Comparison of ENCODE assay signal across 15 cellular contexts in the genomic region with DNA sequence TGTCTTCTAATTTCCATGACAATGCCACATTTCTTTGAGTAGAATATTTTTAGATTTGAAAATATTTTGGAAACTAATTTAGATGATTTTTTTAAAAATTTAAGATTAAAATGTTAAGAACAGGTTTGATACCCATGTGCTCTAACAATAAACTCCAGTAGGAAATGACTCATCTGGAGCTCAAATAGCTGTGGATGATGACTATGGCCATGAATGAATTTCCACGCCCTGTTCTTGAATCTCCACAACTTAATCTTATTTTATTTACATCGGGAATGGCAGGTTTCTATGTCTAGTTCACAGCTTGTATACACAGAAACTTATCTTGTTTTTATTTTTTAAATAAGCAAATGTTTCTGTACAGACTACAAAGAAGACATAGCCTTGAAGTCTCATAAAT.
DNase-seq lines count a peak whose midpoint lies in the region; ATAC-seq lines count a peak whose summit lies in the region.
"Had no signal": no experiment of that assay in that cellular context is flagged by ENCODE, and none has a peak within 500 bp of the region (broad histone marks: within the 10 kb centered on the region; RNA-seq: fewer than 3 reads in every experiment).

No MANE protein-coding gene starts in this region.

- no peak overlapping the region for H3K9ac ChIP-seq in mesenchymal stem cell (ENCODE audit: low read length)

- no peaks in the 10 kb centered on the region for H3K4me1 ChIP-seq in mesenchymal stem cell (ENCODE audit: control insufficient read depth, insufficient read depth, low read depth, low read length)
- H3K4me1 ChIP-seq: prostate gland, testis had no signal

- no peaks in the 10 kb centered on the region for H3K9me3 ChIP-seq in mesenchymal stem cell (ENCODE audit: control insufficient read depth, low read length)
- H3K9me3 ChIP-seq: prostate gland, testis had no signal

- no peak overlapping the region for H4K8ac ChIP-seq in mesenchymal stem cell (ENCODE audit: low read length)

- no peaks in the 10 kb centered on the region for H3K79me1 ChIP-seq in mesenchymal stem cell (replicated peaks; ENCODE audit: low read length, poor library complexity, severe bottlenecking)

- DNase-seq in EL, result peak; percentile 63
- peak; percentile 81 for DNase-seq in M059J (ENCODE audit: low read depth)
- peak; percentile 48 for DNase-seq in dedifferentiated amniotic fluid mesenchymal stem cell (ENCODE audit: extremely low spot score)
- DNase-seq in mesenchymal stem cell, result peak; percentile 79
- DNase-seq in NCI-H510A (lab: John Stamatoyannopoulos, UW), result no peak
- DNase-seq: activated CD4-positive, alpha-beta T cell treated with anti-CD3 and anti-CD28 coated beads, Interleukin-2, amount 10 ng/mL, durations not matched to agents 24 days and 14 days; activated T-cell treated with anti-CD3 and anti-CD28 coated beads, Interleukin-2, amount 50 U/mL, for 1 hour; GDM1; kidney glomerular epithelial cell; NCI-H1048; testis had no signal

- no peak overlapping the region for H2BK12ac ChIP-seq in mesenchymal stem cell (ENCODE audit: low read length in 2 of 2)

- no peak overlapping the region for H2BK5ac ChIP-seq in mesenchymal stem cell (ENCODE audit: low read depth, low read length, poor library complexity, severe bottlenecking)

- no peak overlapping the region for H2BK15ac ChIP-seq in mesenchymal stem cell (ENCODE audit: low read depth, poor library complexity, severe bottlenecking)

- no peak for ATAC-seq in HG03159 (IDR thresholded peaks at IDR 0.05; ENCODE audit: unreplicated experiment)
- ATAC-seq in HG02973 (IDR thresholded peaks at IDR 0.05; ENCODE audit: unreplicated experiment), result no peak
- no peak for ATAC-seq in GM21576 (IDR thresholded peaks at IDR 0.05; ENCODE audit: unreplicated experiment)

- no CpG with 5 or more reads among the region's 2 CpGs for WGBS in mesenchymal stem cell

- no peak overlapping the region for H2AK5ac ChIP-seq in mesenchymal stem cell (ENCODE audit: low read length, severe bottlenecking)

- no peak overlapping the region for H3K4ac ChIP-seq in mesenchymal stem cell (ENCODE audit: low read depth in 1 of 2, low read length in 2 of 2)

- no peak overlapping the region for H2AFZ ChIP-seq in mesenchymal stem cell (ENCODE audit: low read depth, low read length)

- no peaks in the 10 kb centered on the region for H3K27me3 ChIP-seq in mesenchymal stem cell (ENCODE audit: control insufficient read depth in 1 of 2, insufficient read depth in 1 of 2, low read length in 2 of 2)
- H3K27me3 ChIP-seq: testis had no signal

- H3K14ac ChIP-seq in mesenchymal stem cell (ENCODE audit: low read length in 2 of 2), result no peak overlapping the region

- no peak overlapping the region for H2BK120ac ChIP-seq in mesenchymal stem cell (ENCODE audit: low read depth, low read length)

- H3K4me3 ChIP-seq in mesenchymal stem cell (ENCODE audit: insufficient read depth in 1 of 2, low read depth in 1 of 2, low read length in 2 of 2), result no peak overlapping the region
- H3K4me3 ChIP-seq: prostate gland, testis had no signal

- no peak overlapping the region for H4K91ac ChIP-seq in mesenchymal stem cell (ENCODE audit: low read length)

- H3K18ac ChIP-seq in mesenchymal stem cell (ENCODE audit: low read depth in 1 of 2, low read length in 2 of 2), result no peak overlapping the region

- no peak overlapping the region for H3K23ac ChIP-seq in mesenchymal stem cell (ENCODE audit: low read length in 2 of 2)

- no peaks in the 10 kb centered on the region for H3K36me3 ChIP-seq in mesenchymal stem cell (ENCODE audit: control insufficient read depth in 1 of 2, insufficient read depth in 2 of 2, low read depth in 1 of 2, low read length in 2 of 2)
- H3K36me3 ChIP-seq: prostate gland had no signal

- H3K27ac ChIP-seq in mesenchymal stem cell (ENCODE audit: low read length, poor library complexity, severe bottlenecking), result no peak overlapping the region
- H3K27ac ChIP-seq: prostate gland, testis had no signal

- no peak overlapping the region for H3K4me2 ChIP-seq in mesenchymal stem cell (ENCODE audit: low read length, poor library complexity, severe bottlenecking)
